In the genomic region with DNA sequence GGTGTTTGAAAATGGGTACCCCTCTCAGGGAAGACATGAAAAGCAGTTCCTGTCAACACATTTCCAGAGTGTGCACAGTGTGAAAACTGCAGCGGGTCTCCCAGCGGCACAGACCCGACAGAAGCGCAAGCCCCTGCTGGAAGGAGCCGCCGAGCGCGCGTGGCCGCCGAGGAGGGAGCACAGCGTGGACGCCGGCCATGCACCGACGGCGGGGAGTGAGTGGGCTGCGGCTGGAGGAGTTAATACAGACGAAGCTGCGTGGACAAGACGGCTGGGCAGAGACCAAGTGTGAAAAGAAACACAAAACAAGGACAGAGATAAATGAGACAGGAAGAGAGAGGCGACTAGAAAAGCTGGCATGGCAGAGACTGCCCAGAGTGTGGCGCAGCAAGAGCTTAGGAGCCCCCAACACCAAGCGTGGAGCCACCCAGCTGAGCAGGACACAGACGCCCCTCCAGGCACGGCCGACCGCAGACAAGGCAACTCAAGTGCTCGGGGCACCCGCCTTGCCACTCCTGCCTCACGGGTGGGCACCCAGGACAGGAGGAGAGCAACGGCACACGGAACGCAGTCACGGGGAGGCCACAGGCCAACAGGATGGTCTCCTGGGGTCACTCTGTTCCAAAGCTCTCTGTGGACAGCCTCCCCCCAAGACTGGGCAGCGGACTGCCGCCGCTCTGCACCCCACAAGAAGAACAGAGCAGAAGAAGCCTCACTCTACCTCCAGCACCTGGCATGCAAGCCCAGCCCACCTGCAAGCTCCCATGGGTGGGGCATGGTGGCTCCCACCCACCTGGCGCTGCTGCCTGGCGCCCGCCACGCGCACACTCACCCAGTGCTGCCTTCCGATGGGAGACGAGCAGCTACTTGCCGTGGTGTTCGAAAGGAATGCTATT, we compare ENCODE assay signal across 1 cellular context.
TF ChIP-seq lines count a peak whose summit lies in the region.

No MANE protein-coding gene starts in this region.

TF ChIP-seq in HEK293, 187 proteins besides CTCF, POLR2A, EP300 and RAD21 (continued from another document):
- TF ChIP-seq, protein P1, sequence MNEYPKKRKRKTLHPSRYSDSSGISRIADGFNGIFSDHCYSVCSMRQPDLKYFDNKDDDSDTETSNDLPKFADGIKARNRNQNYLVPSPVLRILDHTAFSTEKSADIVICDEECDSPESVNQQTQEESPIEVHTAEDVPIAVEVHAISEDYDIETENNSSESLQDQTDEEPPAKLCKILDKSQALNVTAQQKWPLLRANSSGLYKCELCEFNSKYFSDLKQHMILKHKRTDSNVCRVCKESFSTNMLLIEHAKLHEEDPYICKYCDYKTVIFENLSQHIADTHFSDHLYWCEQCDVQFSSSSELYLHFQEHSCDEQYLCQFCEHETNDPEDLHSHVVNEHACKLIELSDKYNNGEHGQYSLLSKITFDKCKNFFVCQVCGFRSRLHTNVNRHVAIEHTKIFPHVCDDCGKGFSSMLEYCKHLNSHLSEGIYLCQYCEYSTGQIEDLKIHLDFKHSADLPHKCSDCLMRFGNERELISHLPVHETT (tag by site-specific recombination; IDR thresholded peaks at IDR 0.05): no peak
